Comparison of ENCODE assay signal across 10 cellular contexts in the genomic region with DNA sequence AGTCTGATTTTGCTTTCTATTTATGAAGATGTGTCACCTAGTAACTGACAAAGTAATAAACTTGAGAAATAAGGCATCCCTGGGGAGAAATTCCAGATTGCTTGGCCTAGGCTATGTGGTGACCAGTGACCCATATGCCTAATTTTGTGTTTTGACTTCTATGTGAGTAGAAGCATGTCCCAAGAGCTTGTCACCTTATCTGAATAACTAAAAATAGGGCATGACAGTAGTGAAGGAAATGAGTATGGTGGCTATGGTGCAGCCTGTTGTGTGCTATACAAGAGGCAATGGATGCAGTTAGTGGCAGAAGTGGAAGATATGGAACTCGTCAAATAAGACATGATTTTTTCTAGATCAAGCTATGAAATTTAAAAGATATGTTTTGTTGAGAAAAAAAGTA. TPM values are rescaled to one million over a fixed set of nuclear protein-coding genes. Genes with fewer than 3 reads are reported as not detected.
"Had no signal": no experiment of that assay in that cellular context is flagged by ENCODE, and none has a peak within 500 bp of the region (broad histone marks: within the 10 kb centered on the region; RNA-seq: fewer than 3 reads in every experiment).

No MANE protein-coding gene starts in this region.

- H2AFZ ChIP-seq: GM23248, GM23338 had no signal

- H3K4me1 ChIP-seq: HAP-1 had no signal

- H3K36me3 ChIP-seq: HAP-1 had no signal

- H3K4me2 ChIP-seq: GM23338 had no signal

- H3K27ac ChIP-seq: GM23248 had no signal

- DNase-seq: GM23248, GOT3, H7, H9, HCEC 1CT, HFFc6 had no signal

- H3K4me3 ChIP-seq: GM23248, GM23338, HAP-1 had no signal

- ATAC-seq: GM23338, HCT116 had no signal

- H3K9ac ChIP-seq: GM23248 had no signal

- FAIRE-seq: H54 had no signal

- H3K9me3 ChIP-seq: HAP-1 had no signal

RNA-seq across cellular contexts. Expression of a gene that starts 15.3 kb away (rescaled TPM):
- total RNA-seq: H7, H9 had no signal
